ENCODE assay signal across 15 cellular contexts in the genomic region with DNA sequence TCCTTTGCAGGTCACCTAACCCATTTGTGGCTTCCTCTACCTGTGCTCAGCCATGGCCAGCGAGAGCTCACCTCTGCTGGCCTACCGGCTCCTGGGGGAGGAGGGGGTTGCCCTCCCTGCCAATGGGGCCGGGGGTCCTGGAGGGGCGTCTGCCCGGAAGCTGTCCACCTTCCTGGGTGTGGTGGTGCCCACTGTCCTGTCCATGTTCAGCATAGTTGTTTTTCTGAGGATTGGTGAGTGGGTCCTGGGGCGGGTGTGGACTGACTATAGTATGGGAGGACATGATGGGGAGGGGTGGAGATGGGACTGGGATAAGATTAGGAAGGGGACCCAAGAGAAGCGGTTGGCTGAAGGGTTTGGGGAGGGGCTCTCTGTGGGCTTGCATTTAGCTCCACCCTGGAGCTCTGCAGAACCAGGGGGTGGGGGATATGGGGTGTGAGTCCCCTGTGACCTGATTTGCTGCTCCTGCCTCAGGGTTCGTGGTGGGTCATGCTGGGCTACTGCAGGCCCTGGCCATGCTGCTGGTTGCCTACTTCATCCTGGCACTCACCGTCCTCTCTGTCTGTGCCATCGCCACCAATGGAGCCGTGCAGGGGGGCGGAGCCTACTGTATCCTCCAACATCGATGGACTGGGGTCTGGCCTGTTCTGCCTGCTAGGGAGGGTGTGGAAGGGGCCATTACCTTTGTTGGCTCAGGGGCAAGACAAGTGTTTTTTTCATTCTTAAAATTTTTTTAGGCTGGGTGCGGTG. TPM values are rescaled to one million over a fixed set of nuclear protein-coding genes. Genes with fewer than 3 reads are reported as not detected.
DNase-seq lines count a peak whose midpoint lies in the region; ATAC-seq and TF ChIP-seq lines count a peak whose summit lies in the region.
"Had no signal": no experiment of that assay in that cellular context is flagged by ENCODE, and none has a peak within 500 bp of the region (broad histone marks: within the 10 kb centered on the region; RNA-seq: fewer than 3 reads in every experiment).

No MANE protein-coding gene starts in this region.

- WGBS in neuronal stem cell (ENCODE audit: extremely low coverage in 2 of 2, insufficient read length in 2 of 2, insufficient replicate concordance in 1 of 2), 2 donors: no CpG with 5 or more reads among the region's 14 CpGs

- no peak for DNase-seq in activated T-cell treated with anti-CD3 and anti-CD28 coated beads, Interleukin-2, amount 50 U/mL, for 24 hours
- no peak for DNase-seq in activated T-cell treated with anti-CD3 and anti-CD28 coated beads, Interleukin-2, amount 50 U/mL, for 1 hour
- DNase-seq in GM23338 (ENCODE audit: low spot score) (no peak), neuronal stem cell (ENCODE audit: low spot score) (no peak), NCI-H2171 (lab: John Stamatoyannopoulos, UW) (no peak), cerebellum (ENCODE audit: low spot score) (no peak), dorsolateral prefrontal cortex (no peak)
- no peak for DNase-seq in activated naive CD8-positive, alpha-beta T cell treated with anti-CD3 and anti-CD28 coated beads, Interleukin-2, amount 10 ng/mL, durations not matched to agents 7 days and 5 days
- DNase-seq: activated gamma-delta T cell treated with Interleukin-2 at 50 U/mL for 16 hours, caudate nucleus, DMS53, foreskin melanocyte, NCI-H1417 treated with DMSO at 0.1 percent for 48 hours had no signal

- ATAC-seq in GM23338: no peak
- no peak for ATAC-seq in activated naive CD8-positive, alpha-beta T cell treated with anti-CD3 and anti-CD28 coated beads, Interleukin-2, amount 10 ng/mL, durations not matched to agents 7 days and 5 days (ENCODE audit: low read depth)
- ATAC-seq: lower lobe of right lung had no signal

- no peaks in the 10 kb centered on the region for H3K27me3 Mint-ChIP-seq in activated T-cell treated with anti-CD3 and anti-CD28 coated beads, Interleukin-2, amount 50 U/mL, for 24 hours
- H3K27me3 Mint-ChIP-seq in GM23338 (ENCODE audit: insufficient read depth, low read depth, poor library complexity): peaks cover 15% of the 10 kb centered on the region
- H3K27me3 Mint-ChIP-seq in activated naive CD8-positive, alpha-beta T cell treated with anti-CD3 and anti-CD28 coated beads, Interleukin-2, amount 10 ng/mL, durations not matched to agents 7 days and 5 days: no peaks in the 10 kb centered on the region

- H2AFZ ChIP-seq in GM23338: no peak overlapping the region
- H2AFZ ChIP-seq in neuronal stem cell (ENCODE audit: low read length): no peak overlapping the region

- no peaks in the 10 kb centered on the region for H3K9me3 Mint-ChIP-seq in activated T-cell treated with anti-CD3 and anti-CD28 coated beads, Interleukin-2, amount 50 U/mL, for 24 hours
- H3K9me3 Mint-ChIP-seq in GM23338: no peaks in the 10 kb centered on the region
- H3K9me3 Mint-ChIP-seq in activated naive CD8-positive, alpha-beta T cell treated with anti-CD3 and anti-CD28 coated beads, Interleukin-2, amount 10 ng/mL, durations not matched to agents 7 days and 5 days: no peaks in the 10 kb centered on the region

- H3K36me3 ChIP-seq in GM23338 (ENCODE audit: insufficient read depth) (no peaks in the 10 kb centered on the region; the same call in 1 of the 2 replicates), neuronal stem cell (replicated peaks in 1 of 2; ENCODE audit: control insufficient read depth in 2 of 2, insufficient read depth in 2 of 2, low read length in 2 of 2) (no peaks in the 10 kb centered on the region)

- H2BK15ac ChIP-seq in neuronal stem cell (ENCODE audit: low read length): no peak overlapping the region

- H3K18ac ChIP-seq in neuronal stem cell (ENCODE audit: low read length): no peak overlapping the region

- intact Hi-C loops in dorsolateral prefrontal cortex (cut with DNase I): loop anchor here (5.0 to 10.0 kb wide), 3 partner anchors 147 to 390 kb away; partner anchors contain the start of genes NYAP1 (in 1 of the 2), POP7 (in 1 of the 2) and SPACDR (in 1 of the 2)

- no peak overlapping the region for H3K4ac ChIP-seq in neuronal stem cell (ENCODE audit: low read length)

- H3K4me1 ChIP-seq in GM23338 (ENCODE audit: insufficient read depth): peaks cover 5% of the 10 kb centered on the region; the same call in 1 of the 2 replicates
- H3K4me1 ChIP-seq in neuronal stem cell (ENCODE audit: control insufficient read depth in 2 of 2, insufficient read depth in 1 of 2, low read depth in 1 of 2, low read length in 2 of 2): peaks cover 5 to 6% of the 10 kb centered on the region in 2 donors

- no peak for TF ChIP-seq CTCF in GM23338 (conservative IDR thresholded peaks at IDR 0.05; ENCODE audit: low read depth in 2 of 2)
- TF ChIP-seq CTCF in dorsolateral prefrontal cortex (IDR thresholded peaks at IDR 0.05 in 54 of 56, conservative IDR thresholded peaks at IDR 0.05 in 2 of 56; ENCODE audit: low read depth in 1 of 56, partially characterized antibody in 56 of 56): no peak

- H3K9me2 ChIP-seq in GM23338 (ENCODE audit: insufficient read depth): no peaks in the 10 kb centered on the region

- peak overlapping the region; percentile 35 for H2AK5ac ChIP-seq in neuronal stem cell (ENCODE audit: low read depth, low read length)

- H4K8ac ChIP-seq in neuronal stem cell (ENCODE audit: low read depth, low read length): no peak overlapping the region

- H3K36me3 Mint-ChIP-seq in activated T-cell treated with anti-CD3 and anti-CD28 coated beads, Interleukin-2, amount 50 U/mL, for 24 hours (ENCODE audit: low read depth): peaks cover 35% of the 10 kb centered on the region
- H3K36me3 Mint-ChIP-seq in GM23338 (ENCODE audit: low read depth): peaks cover 12% of the 10 kb centered on the region
- H3K36me3 Mint-ChIP-seq in activated naive CD8-positive, alpha-beta T cell treated with anti-CD3 and anti-CD28 coated beads, Interleukin-2, amount 10 ng/mL, durations not matched to agents 7 days and 5 days: peaks cover 6% of the 10 kb centered on the region

- 0 out of 2 replicates have a peak, but pooled peaks cover 3% of the 10 kb centered on the region for H3F3A ChIP-seq in GM23338 (replicated peaks; ENCODE audit: low read depth)

- H3K79me1 ChIP-seq in neuronal stem cell (ENCODE audit: low read depth, low read length): no peaks in the 10 kb centered on the region

- no peak overlapping the region for H2BK5ac ChIP-seq in neuronal stem cell (ENCODE audit: low read length)

- no peak overlapping the region for H3K27ac Mint-ChIP-seq in activated T-cell treated with anti-CD3 and anti-CD28 coated beads, Interleukin-2, amount 50 U/mL, for 24 hours
- H3K27ac Mint-ChIP-seq in GM23338: no peak overlapping the region
- no peak overlapping the region for H3K27ac Mint-ChIP-seq in activated naive CD8-positive, alpha-beta T cell treated with anti-CD3 and anti-CD28 coated beads, Interleukin-2, amount 10 ng/mL, durations not matched to agents 7 days and 5 days

- no peak overlapping the region for H4K91ac ChIP-seq in neuronal stem cell (ENCODE audit: low read depth, low read length, poor library complexity)

- no peak overlapping the region for H2BK12ac ChIP-seq in neuronal stem cell (ENCODE audit: low read length)

- no peak overlapping the region for H3K9ac ChIP-seq in neuronal stem cell (ENCODE audit: low read depth, low read length, poor library complexity)
- H3K9ac ChIP-seq: KMS-11 had no signal

- POLR2A ChIA-PET in activated naive CD8-positive, alpha-beta T cell treated with anti-CD3 and anti-CD28 coated beads, Interleukin-2, amount 10 ng/mL, durations not matched to agents 7 days and 5 days (lab: Charles Lee): interaction anchor here (1.3 to 1.9 kb wide), 3 partner anchors 20 to 268 kb away, joined by 4 to 5 read pairs (median 5); partner anchors contain the start of genes FBXO24, LRCH4 and SRRT

- H3K27ac ChIP-seq in GM23338 (ENCODE audit: low read depth) (no peak overlapping the region), neuronal stem cell (replicated peaks; ENCODE audit: low read length) (no peak overlapping the region), dorsolateral prefrontal cortex (peak overlapping the region in 1 of 59 donors; percentile 36)
- H3K27ac ChIP-seq: KMS-11 had no signal

- H3K4me3 ChIP-seq in GM23338: no peak overlapping the region
- no peak overlapping the region for H3K4me3 ChIP-seq in neuronal stem cell (ENCODE audit: low read length in 2 of 2)
- peak overlapping the region in 3 of 59 donors; percentile 80 to 89 (median 82) for H3K4me3 ChIP-seq in dorsolateral prefrontal cortex

- peak overlapping the region; percentile 43 for H3K23ac ChIP-seq in neuronal stem cell (ENCODE audit: low read depth, low read length, poor library complexity)

- no peaks in the 10 kb centered on the region for H3K9me3 ChIP-seq in neuronal stem cell (replicated peaks in 1 of 2; ENCODE audit: control insufficient read depth in 2 of 2, insufficient read depth in 1 of 2, low read depth in 1 of 2, low read length in 2 of 2)
- H3K9me3 ChIP-seq: lower lobe of right lung had no signal

- H3K4me3 Mint-ChIP-seq in activated T-cell treated with anti-CD3 and anti-CD28 coated beads, Interleukin-2, amount 50 U/mL, for 24 hours: peak overlapping the region; percentile 89
- peak overlapping the region; percentile 94 for H3K4me3 Mint-ChIP-seq in GM23338
- H3K4me3 Mint-ChIP-seq in activated naive CD8-positive, alpha-beta T cell treated with anti-CD3 and anti-CD28 coated beads, Interleukin-2, amount 10 ng/mL, durations not matched to agents 7 days and 5 days: peak overlapping the region; percentile 94

- H3K27me3 ChIP-seq in GM23338 (ENCODE audit: insufficient read depth) (no peaks in the 10 kb centered on the region), neuronal stem cell (ENCODE audit: control insufficient read depth in 3 of 3, insufficient read depth in 3 of 3, low read depth in 1 of 3, low read length in 3 of 3) (no peaks in the 10 kb centered on the region), dorsolateral prefrontal cortex (no peaks in the 10 kb centered on the region)

- H3K4me2 ChIP-seq in GM23338 (no peak overlapping the region), neuronal stem cell (ENCODE audit: insufficient read depth, low read length, poor library complexity, severe bottlenecking) (no peak overlapping the region)

- H3K14ac ChIP-seq in neuronal stem cell (ENCODE audit: low read length): no peak overlapping the region

- H4K20me1 ChIP-seq in GM23338 (replicated peaks; ENCODE audit: insufficient read depth): no peaks in the 10 kb centered on the region

- peaks cover 22% of the 10 kb centered on the region for H3K4me1 Mint-ChIP-seq in activated T-cell treated with anti-CD3 and anti-CD28 coated beads, Interleukin-2, amount 50 U/mL, for 24 hours (ENCODE audit: low read depth)
- H3K4me1 Mint-ChIP-seq in GM23338: peaks cover 9% of the 10 kb centered on the region; the same call in 2 of the 3 replicates
- peaks cover 10% of the 10 kb centered on the region for H3K4me1 Mint-ChIP-seq in activated naive CD8-positive, alpha-beta T cell treated with anti-CD3 and anti-CD28 coated beads, Interleukin-2, amount 10 ng/mL, durations not matched to agents 7 days and 5 days

- no peak overlapping the region for H2BK120ac ChIP-seq in neuronal stem cell (ENCODE audit: low read depth, low read length)

- H3K79me2 ChIP-seq in GM23338 (replicated peaks; ENCODE audit: insufficient read depth): peaks cover 43% of the 10 kb centered on the region

RNA-seq across cellular contexts. Expression of gene SLC12A9, which starts 1.8 kb away (rescaled TPM):
- total RNA-seq in GM23338 (2014; rRNA removed; shearing (Covaris generic)): 32.3 and 39.9 TPM in 2 replicates
- polyA plus RNA-seq in GM23338 (2016; fragmentation: Nextera tagmentation; extraction: Ambion mirVana): 9.7 and 10.3 TPM in 2 replicates
- 10 to 100 TPM; 39.0 to 41.2 TPM for total RNA-seq in activated naive CD8-positive, alpha-beta T cell treated with anti-CD3 and anti-CD28 coated beads, Interleukin-2, amount 10 ng/mL, durations not matched to agents 7 days and 5 days
- polyA plus RNA-seq in neuronal stem cell (2013, experiment 1 of 2): 11.0 TPM
- 9.5 TPM for polyA plus RNA-seq in neuronal stem cell (2013, experiment 2 of 2)
- total RNA-seq in cerebellum (24.4 TPM), dorsolateral prefrontal cortex (10 to 100 TPM; 15.8 to 54.2 (median 30.1) TPM)

RNA-seq across cellular contexts. Expression of gene TRIP6, which starts 12.9 kb away (rescaled TPM):
- 106 and 112 TPM in 2 replicates for total RNA-seq in GM23338 (2014; rRNA removed; shearing (Covaris generic))
- 44.6 and 45.0 TPM in 2 replicates for polyA plus RNA-seq in GM23338 (2016; fragmentation: Nextera tagmentation; extraction: Ambion mirVana)
- total RNA-seq in activated naive CD8-positive, alpha-beta T cell treated with anti-CD3 and anti-CD28 coated beads, Interleukin-2, amount 10 ng/mL, durations not matched to agents 7 days and 5 days: 10 to 100 TPM; 25.6 to 28.0 TPM
- polyA plus RNA-seq in neuronal stem cell (2013, experiment 1 of 2): 34.6 TPM
- 35.8 TPM for polyA plus RNA-seq in neuronal stem cell (2013, experiment 2 of 2)
- total RNA-seq in cerebellum (7.6 TPM), dorsolateral prefrontal cortex (10 to 100 TPM; 12.5 to 46.7 (median 23.4) TPM)

RNA-seq across cellular contexts. Expression of gene SRRT, which starts 20.6 kb away (rescaled TPM):
- total RNA-seq in GM23338 (2014; rRNA removed; shearing (Covaris generic)): 98.3 and 113 TPM in 2 replicates
- 125 and 140 TPM in 2 replicates for polyA plus RNA-seq in GM23338 (2016; fragmentation: Nextera tagmentation; extraction: Ambion mirVana)
- 100 to 1,000 TPM; 251 to 255 TPM for total RNA-seq in activated naive CD8-positive, alpha-beta T cell treated with anti-CD3 and anti-CD28 coated beads, Interleukin-2, amount 10 ng/mL, durations not matched to agents 7 days and 5 days
- 97.6 TPM for polyA plus RNA-seq in neuronal stem cell (2013, experiment 1 of 2)
- 99.4 TPM for polyA plus RNA-seq in neuronal stem cell (2013, experiment 2 of 2)
- total RNA-seq in cerebellum: 34.2 TPM
- total RNA-seq in dorsolateral prefrontal cortex: 100 to 1,000 TPM in 56 of 120 experiments, 10 to 100 TPM in 64; 60.4 to 142 (median 97.9) TPM

RNA-seq across cellular contexts. Expression of gene EPHB4, which starts 27.0 kb away (rescaled TPM):
- 145 and 164 TPM in 2 replicates for total RNA-seq in GM23338 (2014; rRNA removed; shearing (Covaris generic))
- polyA plus RNA-seq in GM23338 (2016; fragmentation: Nextera tagmentation; extraction: Ambion mirVana): 22.6 and 23.3 TPM in 2 replicates
- total RNA-seq in activated naive CD8-positive, alpha-beta T cell treated with anti-CD3 and anti-CD28 coated beads, Interleukin-2, amount 10 ng/mL, durations not matched to agents 7 days and 5 days: 1 to 10 TPM; 3.1 to 3.3 TPM
- 55.9 TPM for polyA plus RNA-seq in neuronal stem cell (2013, experiment 1 of 2)
- polyA plus RNA-seq in neuronal stem cell (2013, experiment 2 of 2): 55.0 TPM
- 21.9 TPM for total RNA-seq in cerebellum
- 10 to 100 TPM in 3 of 120 experiments, 1 to 10 TPM in 117; 2.4 to 17.5 (median 5.4) TPM for total RNA-seq in dorsolateral prefrontal cortex

RNA-seq across cellular contexts. Expression of gene UFSP1, which starts 35.2 kb away (rescaled TPM):
- total RNA-seq in GM23338 (2014; rRNA removed; shearing (Covaris generic)): 11.5 and 11.8 TPM in 2 replicates
- 2.0 and 4.1 TPM in 2 replicates for polyA plus RNA-seq in GM23338 (2016; fragmentation: Nextera tagmentation; extraction: Ambion mirVana)
- 1 to 10 TPM; 3.0 to 4.7 TPM for total RNA-seq in activated naive CD8-positive, alpha-beta T cell treated with anti-CD3 and anti-CD28 coated beads, Interleukin-2, amount 10 ng/mL, durations not matched to agents 7 days and 5 days
- 1.1 TPM for polyA plus RNA-seq in neuronal stem cell (2013, experiment 1 of 2)
- polyA plus RNA-seq in neuronal stem cell (2013, experiment 2 of 2): 1.0 TPM
- total RNA-seq in cerebellum (2.3 TPM), dorsolateral prefrontal cortex (1 to 10 TPM in 118 of 120 experiments, under 1 TPM in 2; 0.51 to 5.4 (median 2.7) TPM)
